ENCODE assay signal across 1 cellular context in genomic region chr10:61135276-61135721, GRCh38.
TF ChIP-seq lines count a peak whose summit lies in the region.

No MANE protein-coding gene starts in this region.

TF ChIP-seq in HEK293, 187 proteins besides CTCF, POLR2A, EP300 and RAD21 (continued from another document):
- TF ChIP-seq ZNF518A (tag by site-specific recombination; conservative IDR thresholded peaks at IDR 0.05; ENCODE audit: low read depth) (no peak), ZNF544 (tag by site-specific recombination; IDR thresholded peaks at IDR 0.05) (no peak), ATF2 (tag by site-specific recombination; IDR thresholded peaks at IDR 0.05; ENCODE audit: low read depth) (0 out of 2 replicates have a peak, but pooled peaks have one; percentile 6)
